ENCODE assay signal across 1 cellular context in the genomic region with DNA sequence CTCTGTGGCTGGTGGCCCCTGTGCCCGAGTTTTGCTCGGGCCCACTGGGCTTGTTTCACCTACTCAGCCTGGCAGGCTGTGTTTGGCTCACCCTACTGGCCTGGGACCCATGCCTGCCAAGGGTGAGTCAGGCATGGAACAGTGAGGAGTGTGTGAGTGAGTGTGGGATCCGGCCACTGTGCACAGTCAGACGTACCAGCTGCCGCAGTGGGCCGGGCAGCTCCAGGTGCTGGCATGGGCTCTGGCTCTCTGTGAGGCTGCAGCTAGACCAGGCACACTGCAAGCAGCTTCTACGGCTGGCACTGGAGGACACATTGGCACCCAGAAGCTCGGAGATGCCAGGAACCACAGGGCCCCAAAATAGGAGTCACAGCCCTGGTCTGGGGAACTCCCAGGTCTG.
TF ChIP-seq lines count a peak whose summit lies in the region.

No MANE protein-coding gene starts in this region.

TF ChIP-seq in K562, 482 proteins besides CTCF, POLR2A, EP300 and RAD21:
- TF ChIP-seq HEY1 (CRISPR knock-in tag; IDR thresholded peaks at IDR 0.05; ENCODE audit: borderline replicate concordance) (no peak), ZFPM2 (CRISPR knock-in tag; IDR thresholded peaks at IDR 0.05) (no peak), ZNF780A (CRISPR knock-in tag; IDR thresholded peaks at IDR 0.05) (no peak), C11orf30 (IDR thresholded peaks at IDR 0.05; ENCODE audit: low read depth) (no peak), SUPT5H (IDR thresholded peaks at IDR 0.05) (no peak), MXI1 (IDR thresholded peaks at IDR 0.05; ENCODE audit: low read depth, low read length) (no peak), CEBPG (CRISPR knock-in tag; IDR thresholded peaks at IDR 0.05) (no peak), CEBPG (tag; conservative IDR thresholded peaks at IDR 0.05 in 1 of 2, IDR thresholded peaks at IDR 0.05 in 1 of 2) (no peak), ETV1 (tag; conservative IDR thresholded peaks at IDR 0.05; ENCODE audit: low read depth) (no peak), GTF2E2 (tag; IDR thresholded peaks at IDR 0.05) (no peak), ZNF124 (CRISPR knock-in tag; IDR thresholded peaks at IDR 0.05) (no peak), HMG20B (CRISPR knock-in tag; IDR thresholded peaks at IDR 0.05) (no peak), MCM3 (IDR thresholded peaks at IDR 0.05) (no peak), ZNF175 (CRISPR knock-in tag; IDR thresholded peaks at IDR 0.05; ENCODE audit: low read depth) (no peak)
- TF ChIP-seq, protein P1, sequence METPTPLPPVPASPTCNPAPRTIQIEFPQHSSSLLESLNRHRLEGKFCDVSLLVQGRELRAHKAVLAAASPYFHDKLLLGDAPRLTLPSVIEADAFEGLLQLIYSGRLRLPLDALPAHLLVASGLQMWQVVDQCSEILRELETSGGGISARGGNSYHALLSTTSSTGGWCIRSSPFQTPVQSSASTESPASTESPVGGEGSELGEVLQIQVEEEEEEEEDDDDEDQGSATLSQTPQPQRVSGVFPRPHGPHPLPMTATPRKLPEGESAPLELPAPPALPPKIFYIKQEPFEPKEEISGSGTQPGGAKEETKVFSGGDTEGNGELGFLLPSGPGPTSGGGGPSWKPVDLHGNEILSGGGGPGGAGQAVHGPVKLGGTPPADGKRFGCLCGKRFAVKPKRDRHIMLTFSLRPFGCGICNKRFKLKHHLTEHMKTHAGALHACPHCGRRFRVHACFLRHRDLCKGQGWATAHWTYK (CRISPR knock-in tag; IDR thresholded peaks at IDR 0.05) = no peak
- TF ChIP-seq, protein P2, sequence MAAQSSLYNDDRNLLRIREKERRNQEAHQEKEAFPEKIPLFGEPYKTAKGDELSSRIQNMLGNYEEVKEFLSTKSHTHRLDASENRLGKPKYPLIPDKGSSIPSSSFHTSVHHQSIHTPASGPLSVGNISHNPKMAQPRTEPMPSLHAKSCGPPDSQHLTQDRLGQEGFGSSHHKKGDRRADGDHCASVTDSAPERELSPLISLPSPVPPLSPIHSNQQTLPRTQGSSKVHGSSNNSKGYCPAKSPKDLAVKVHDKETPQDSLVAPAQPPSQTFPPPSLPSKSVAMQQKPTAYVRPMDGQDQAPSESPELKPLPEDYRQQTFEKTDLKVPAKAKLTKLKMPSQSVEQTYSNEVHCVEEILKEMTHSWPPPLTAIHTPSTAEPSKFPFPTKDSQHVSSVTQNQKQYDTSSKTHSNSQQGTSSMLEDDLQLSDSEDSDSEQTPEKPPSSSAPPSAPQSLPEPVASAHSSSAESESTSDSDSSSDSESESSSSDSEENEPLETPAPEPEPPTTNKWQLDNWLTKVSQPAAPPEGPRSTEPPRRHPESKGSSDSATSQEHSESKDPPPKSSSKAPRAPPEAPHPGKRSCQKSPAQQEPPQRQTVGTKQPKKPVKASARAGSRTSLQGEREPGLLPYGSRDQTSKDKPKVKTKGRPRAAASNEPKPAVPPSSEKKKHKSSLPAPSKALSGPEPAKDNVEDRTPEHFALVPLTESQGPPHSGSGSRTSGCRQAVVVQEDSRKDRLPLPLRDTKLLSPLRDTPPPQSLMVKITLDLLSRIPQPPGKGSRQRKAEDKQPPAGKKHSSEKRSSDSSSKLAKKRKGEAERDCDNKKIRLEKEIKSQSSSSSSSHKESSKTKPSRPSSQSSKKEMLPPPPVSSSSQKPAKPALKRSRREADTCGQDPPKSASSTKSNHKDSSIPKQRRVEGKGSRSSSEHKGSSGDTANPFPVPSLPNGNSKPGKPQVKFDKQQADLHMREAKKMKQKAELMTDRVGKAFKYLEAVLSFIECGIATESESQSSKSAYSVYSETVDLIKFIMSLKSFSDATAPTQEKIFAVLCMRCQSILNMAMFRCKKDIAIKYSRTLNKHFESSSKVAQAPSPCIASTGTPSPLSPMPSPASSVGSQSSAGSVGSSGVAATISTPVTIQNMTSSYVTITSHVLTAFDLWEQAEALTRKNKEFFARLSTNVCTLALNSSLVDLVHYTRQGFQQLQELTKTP (IDR thresholded peaks at IDR 0.05; ENCODE audit: low read depth in 1 of 2, partially characterized antibody in 2 of 2) = no peak
- TF ChIP-seq, protein P3, sequence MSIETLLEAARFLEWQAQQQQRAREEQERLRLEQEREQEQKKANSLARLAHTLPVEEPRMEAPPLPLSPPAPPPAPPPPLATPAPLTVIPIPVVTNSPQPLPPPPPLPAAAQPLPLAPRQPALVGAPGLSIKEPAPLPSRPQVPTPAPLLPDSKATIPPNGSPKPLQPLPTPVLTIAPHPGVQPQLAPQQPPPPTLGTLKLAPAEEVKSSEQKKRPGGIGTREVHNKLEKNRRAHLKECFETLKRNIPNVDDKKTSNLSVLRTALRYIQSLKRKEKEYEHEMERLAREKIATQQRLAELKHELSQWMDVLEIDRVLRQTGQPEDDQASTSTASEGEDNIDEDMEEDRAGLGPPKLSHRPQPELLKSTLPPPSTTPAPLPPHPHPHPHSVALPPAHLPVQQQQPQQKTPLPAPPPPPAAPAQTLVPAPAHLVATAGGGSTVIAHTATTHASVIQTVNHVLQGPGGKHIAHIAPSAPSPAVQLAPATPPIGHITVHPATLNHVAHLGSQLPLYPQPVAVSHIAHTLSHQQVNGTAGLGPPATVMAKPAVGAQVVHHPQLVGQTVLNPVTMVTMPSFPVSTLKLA (conservative IDR thresholded peaks at IDR 0.05) = no peak
- TF ChIP-seq, protein P4, sequence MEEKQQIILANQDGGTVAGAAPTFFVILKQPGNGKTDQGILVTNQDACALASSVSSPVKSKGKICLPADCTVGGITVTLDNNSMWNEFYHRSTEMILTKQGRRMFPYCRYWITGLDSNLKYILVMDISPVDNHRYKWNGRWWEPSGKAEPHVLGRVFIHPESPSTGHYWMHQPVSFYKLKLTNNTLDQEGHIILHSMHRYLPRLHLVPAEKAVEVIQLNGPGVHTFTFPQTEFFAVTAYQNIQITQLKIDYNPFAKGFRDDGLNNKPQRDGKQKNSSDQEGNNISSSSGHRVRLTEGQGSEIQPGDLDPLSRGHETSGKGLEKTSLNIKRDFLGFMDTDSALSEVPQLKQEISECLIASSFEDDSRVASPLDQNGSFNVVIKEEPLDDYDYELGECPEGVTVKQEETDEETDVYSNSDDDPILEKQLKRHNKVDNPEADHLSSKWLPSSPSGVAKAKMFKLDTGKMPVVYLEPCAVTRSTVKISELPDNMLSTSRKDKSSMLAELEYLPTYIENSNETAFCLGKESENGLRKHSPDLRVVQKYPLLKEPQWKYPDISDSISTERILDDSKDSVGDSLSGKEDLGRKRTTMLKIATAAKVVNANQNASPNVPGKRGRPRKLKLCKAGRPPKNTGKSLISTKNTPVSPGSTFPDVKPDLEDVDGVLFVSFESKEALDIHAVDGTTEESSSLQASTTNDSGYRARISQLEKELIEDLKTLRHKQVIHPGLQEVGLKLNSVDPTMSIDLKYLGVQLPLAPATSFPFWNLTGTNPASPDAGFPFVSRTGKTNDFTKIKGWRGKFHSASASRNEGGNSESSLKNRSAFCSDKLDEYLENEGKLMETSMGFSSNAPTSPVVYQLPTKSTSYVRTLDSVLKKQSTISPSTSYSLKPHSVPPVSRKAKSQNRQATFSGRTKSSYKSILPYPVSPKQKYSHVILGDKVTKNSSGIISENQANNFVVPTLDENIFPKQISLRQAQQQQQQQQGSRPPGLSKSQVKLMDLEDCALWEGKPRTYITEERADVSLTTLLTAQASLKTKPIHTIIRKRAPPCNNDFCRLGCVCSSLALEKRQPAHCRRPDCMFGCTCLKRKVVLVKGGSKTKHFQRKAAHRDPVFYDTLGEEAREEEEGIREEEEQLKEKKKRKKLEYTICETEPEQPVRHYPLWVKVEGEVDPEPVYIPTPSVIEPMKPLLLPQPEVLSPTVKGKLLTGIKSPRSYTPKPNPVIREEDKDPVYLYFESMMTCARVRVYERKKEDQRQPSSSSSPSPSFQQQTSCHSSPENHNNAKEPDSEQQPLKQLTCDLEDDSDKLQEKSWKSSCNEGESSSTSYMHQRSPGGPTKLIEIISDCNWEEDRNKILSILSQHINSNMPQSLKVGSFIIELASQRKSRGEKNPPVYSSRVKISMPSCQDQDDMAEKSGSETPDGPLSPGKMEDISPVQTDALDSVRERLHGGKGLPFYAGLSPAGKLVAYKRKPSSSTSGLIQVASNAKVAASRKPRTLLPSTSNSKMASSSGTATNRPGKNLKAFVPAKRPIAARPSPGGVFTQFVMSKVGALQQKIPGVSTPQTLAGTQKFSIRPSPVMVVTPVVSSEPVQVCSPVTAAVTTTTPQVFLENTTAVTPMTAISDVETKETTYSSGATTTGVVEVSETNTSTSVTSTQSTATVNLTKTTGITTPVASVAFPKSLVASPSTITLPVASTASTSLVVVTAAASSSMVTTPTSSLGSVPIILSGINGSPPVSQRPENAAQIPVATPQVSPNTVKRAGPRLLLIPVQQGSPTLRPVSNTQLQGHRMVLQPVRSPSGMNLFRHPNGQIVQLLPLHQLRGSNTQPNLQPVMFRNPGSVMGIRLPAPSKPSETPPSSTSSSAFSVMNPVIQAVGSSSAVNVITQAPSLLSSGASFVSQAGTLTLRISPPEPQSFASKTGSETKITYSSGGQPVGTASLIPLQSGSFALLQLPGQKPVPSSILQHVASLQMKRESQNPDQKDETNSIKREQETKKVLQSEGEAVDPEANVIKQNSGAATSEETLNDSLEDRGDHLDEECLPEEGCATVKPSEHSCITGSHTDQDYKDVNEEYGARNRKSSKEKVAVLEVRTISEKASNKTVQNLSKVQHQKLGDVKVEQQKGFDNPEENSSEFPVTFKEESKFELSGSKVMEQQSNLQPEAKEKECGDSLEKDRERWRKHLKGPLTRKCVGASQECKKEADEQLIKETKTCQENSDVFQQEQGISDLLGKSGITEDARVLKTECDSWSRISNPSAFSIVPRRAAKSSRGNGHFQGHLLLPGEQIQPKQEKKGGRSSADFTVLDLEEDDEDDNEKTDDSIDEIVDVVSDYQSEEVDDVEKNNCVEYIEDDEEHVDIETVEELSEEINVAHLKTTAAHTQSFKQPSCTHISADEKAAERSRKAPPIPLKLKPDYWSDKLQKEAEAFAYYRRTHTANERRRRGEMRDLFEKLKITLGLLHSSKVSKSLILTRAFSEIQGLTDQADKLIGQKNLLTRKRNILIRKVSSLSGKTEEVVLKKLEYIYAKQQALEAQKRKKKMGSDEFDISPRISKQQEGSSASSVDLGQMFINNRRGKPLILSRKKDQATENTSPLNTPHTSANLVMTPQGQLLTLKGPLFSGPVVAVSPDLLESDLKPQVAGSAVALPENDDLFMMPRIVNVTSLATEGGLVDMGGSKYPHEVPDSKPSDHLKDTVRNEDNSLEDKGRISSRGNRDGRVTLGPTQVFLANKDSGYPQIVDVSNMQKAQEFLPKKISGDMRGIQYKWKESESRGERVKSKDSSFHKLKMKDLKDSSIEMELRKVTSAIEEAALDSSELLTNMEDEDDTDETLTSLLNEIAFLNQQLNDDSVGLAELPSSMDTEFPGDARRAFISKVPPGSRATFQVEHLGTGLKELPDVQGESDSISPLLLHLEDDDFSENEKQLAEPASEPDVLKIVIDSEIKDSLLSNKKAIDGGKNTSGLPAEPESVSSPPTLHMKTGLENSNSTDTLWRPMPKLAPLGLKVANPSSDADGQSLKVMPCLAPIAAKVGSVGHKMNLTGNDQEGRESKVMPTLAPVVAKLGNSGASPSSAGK (IDR thresholded peaks at IDR 0.05) = no peak
- TF ChIP-seq, protein P5, sequence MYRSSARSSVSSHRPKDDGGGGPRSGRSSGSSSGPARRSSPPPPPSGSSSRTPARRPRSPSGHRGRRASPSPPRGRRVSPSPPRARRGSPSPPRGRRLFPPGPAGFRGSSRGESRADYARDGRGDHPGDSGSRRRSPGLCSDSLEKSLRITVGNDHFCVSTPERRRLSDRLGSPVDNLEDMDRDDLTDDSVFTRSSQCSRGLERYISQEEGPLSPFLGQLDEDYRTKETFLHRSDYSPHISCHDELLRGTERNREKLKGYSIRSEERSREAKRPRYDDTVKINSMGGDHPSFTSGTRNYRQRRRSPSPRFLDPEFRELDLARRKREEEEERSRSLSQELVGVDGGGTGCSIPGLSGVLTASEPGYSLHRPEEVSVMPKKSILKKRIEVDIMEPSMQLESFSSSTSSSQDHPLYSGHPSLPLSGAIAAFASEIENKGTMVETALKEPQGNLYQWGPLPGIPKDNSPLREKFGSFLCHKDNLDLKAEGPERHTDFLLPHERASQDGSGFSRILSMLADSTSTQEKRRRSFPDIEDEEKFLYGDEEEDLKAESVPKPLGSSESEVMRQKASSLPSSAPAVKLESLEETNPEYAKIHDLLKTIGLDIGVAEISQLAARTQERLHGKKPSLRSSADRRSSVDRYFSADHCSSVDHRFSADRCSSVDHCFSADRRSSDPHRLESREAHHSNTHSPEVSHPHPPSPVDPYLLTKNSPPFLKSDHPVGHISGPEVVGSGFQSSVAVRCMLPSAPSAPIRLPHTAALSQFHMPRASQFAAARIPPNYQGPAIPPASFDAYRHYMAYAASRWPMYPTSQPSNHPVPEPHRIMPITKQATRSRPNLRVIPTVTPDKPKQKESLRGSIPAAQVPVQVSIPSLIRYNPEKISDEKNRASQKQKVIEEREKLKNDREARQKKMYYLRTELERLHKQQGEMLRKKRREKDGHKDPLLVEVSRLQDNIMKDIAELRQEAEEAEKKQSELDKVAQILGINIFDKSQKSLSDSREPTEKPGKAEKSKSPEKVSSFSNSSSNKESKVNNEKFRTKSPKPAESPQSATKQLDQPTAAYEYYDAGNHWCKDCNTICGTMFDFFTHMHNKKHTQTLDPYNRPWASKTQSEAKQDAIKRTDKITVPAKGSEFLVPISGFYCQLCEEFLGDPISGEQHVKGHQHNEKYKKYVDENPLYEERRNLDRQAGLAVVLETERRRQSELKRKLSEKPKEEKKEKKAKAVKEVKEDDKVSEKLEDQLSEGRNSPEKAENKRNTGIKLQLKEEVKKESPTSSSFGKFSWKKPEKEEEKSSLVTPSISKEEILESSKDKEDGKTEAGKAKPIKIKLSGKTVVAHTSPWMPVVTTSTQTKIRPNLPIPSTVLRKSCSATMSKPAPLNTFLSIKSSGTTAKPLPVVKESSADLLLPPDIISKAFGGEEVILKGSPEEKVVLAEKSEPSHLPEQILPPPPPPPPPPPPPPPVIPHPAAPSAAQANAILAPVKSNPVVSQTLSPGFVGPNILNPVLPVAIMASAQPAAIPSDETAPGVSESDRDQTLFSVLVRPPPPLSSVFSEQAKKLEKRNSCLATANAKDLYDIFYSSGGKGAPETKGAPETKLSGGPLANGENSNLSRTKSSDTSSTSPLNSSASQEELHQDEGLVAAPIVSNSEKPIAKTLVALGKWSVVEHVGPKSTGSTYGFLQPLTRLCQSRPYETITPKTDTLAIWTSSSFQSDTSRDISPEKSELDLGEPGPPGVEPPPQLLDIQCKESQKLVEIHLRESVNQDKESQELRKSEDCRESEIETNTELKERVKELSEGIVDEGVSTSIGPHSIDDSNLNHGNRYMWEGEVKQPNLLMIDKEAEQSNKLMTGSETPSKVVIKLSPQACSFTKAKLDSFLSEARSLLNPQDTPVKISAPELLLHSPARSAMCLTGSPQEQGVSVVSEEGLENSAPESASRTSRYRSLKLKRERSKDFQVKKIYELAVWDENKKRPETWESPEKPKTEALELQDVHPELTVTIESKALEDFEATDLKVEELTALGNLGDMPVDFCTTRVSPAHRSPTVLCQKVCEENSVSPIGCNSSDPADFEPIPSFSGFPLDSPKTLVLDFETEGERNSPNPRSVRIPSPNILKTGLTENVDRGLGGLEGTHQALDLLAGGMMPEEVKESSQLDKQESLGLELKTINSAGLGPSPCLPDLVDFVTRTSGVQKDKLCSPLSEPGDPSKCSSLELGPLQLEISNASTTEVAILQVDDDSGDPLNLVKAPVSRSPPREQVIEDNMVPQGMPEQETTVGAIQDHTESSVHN (IDR thresholded peaks at IDR 0.05; ENCODE audit: borderline replicate concordance in 1 of 2, low read depth in 1 of 2) = no peak
